ENCODE assay signal across 1 cellular context in genomic region chr2:8090748-8091700, GRCh38.
TF ChIP-seq lines count a peak whose summit lies in the region.

No MANE protein-coding gene starts in this region.

TF ChIP-seq in HepG2, 621 proteins besides CTCF, POLR2A, EP300 and RAD21 (continued from another document and continues in another):
- TF ChIP-seq ARID3A (IDR thresholded peaks at IDR 0.05; ENCODE audit: low read depth, low read length) (peak; percentile 78; the same call in 1 of the 2 replicates), ZNF780A (CRISPR knock-in tag; IDR thresholded peaks at IDR 0.05) (no peak), ZNF615 (CRISPR knock-in tag; IDR thresholded peaks at IDR 0.05; ENCODE audit: borderline replicate concordance) (no peak), RCOR2 (CRISPR knock-in tag; IDR thresholded peaks at IDR 0.05) (peak; percentile 83), SAFB2 (CRISPR knock-in tag; IDR thresholded peaks at IDR 0.05; ENCODE audit: borderline replicate concordance, low read depth) (no peak), CREBL2 (CRISPR knock-in tag; IDR thresholded peaks at IDR 0.05; ENCODE audit: borderline replicate concordance) (no peak), ZSCAN21 (CRISPR knock-in tag; IDR thresholded peaks at IDR 0.05; ENCODE audit: borderline replicate concordance) (peak; percentile 86; the same call in 1 of the 2 replicates), DZIP1 (CRISPR knock-in tag; IDR thresholded peaks at IDR 0.05) (no peak), ZC3H13 (CRISPR knock-in tag; IDR thresholded peaks at IDR 0.05) (no peak), KLF13 (CRISPR knock-in tag; IDR thresholded peaks at IDR 0.05) (no peak), ZNF891 (CRISPR knock-in tag; IDR thresholded peaks at IDR 0.05) (no peak), PBX2 (CRISPR knock-in tag; IDR thresholded peaks at IDR 0.05) (no peak), ZNF704 (CRISPR knock-in tag; IDR thresholded peaks at IDR 0.05; ENCODE audit: borderline replicate concordance) (no peak), KAT8 (CRISPR knock-in tag; IDR thresholded peaks at IDR 0.05) (peak; percentile 96), ZNF512B (CRISPR knock-in tag; IDR thresholded peaks at IDR 0.05; ENCODE audit: borderline replicate concordance) (0 out of 2 replicates have a peak, but pooled peaks have one; percentile 42), CEBPB (IDR thresholded peaks at IDR 0.05; ENCODE audit: borderline replicate concordance, low read depth, low read length) (peak; percentile 92), ZNF839 (CRISPR knock-in tag; IDR thresholded peaks at IDR 0.05; ENCODE audit: borderline replicate concordance) (no peak), ZFP91 (CRISPR knock-in tag; IDR thresholded peaks at IDR 0.05; ENCODE audit: borderline replicate concordance) (peak; percentile 56; the same call in 1 of the 2 replicates), NFE2L1 (CRISPR knock-in tag; IDR thresholded peaks at IDR 0.05; ENCODE audit: borderline replicate concordance) (no peak), ZSCAN25 (CRISPR knock-in tag; IDR thresholded peaks at IDR 0.05) (peak; percentile 78), ZNF569 (CRISPR knock-in tag; IDR thresholded peaks at IDR 0.05; ENCODE audit: borderline replicate concordance) (no peak), ZBTB49 (CRISPR knock-in tag; IDR thresholded peaks at IDR 0.05; ENCODE audit: borderline replicate concordance) (no peak), ZNF75D (CRISPR knock-in tag; IDR thresholded peaks at IDR 0.05; ENCODE audit: borderline replicate concordance) (no peak), DR1 (CRISPR knock-in tag; IDR thresholded peaks at IDR 0.05) (no peak), ZFP82 (CRISPR knock-in tag; IDR thresholded peaks at IDR 0.05; ENCODE audit: borderline replicate concordance) (no peak), CERS6 (CRISPR knock-in tag; IDR thresholded peaks at IDR 0.05) (no peak), FOXO1 (CRISPR knock-in tag; IDR thresholded peaks at IDR 0.05) (peak; percentile 89), ADNP (CRISPR knock-in tag; IDR thresholded peaks at IDR 0.05) (no peak), ZBTB3 (CRISPR knock-in tag; IDR thresholded peaks at IDR 0.05; ENCODE audit: borderline replicate concordance, low read depth) (0 out of 2 replicates have a peak, but pooled peaks have one; percentile 70), SOX13 (IDR thresholded peaks at IDR 0.05) (peak; percentile 76; the same call in 1 of the 2 replicates), SOX13 (CRISPR knock-in tag; conservative IDR thresholded peaks at IDR 0.05 in 1 of 2, IDR thresholded peaks at IDR 0.05 in 1 of 2) (peak in 1 of 2 experiments; percentile 94; a peak in 2 of 4 replicates), SNAPC2 (CRISPR knock-in tag; IDR thresholded peaks at IDR 0.05) (no peak; the same call in 1 of the 2 replicates), DRAP1 (CRISPR knock-in tag; IDR thresholded peaks at IDR 0.05) (peak; percentile 87), ZNF230 (CRISPR knock-in tag; IDR thresholded peaks at IDR 0.05) (peak; percentile 85; the same call in 1 of the 2 replicates), KDM2A (CRISPR knock-in tag; IDR thresholded peaks at IDR 0.05; ENCODE audit: borderline replicate concordance, low read depth) (peak; percentile 70), ZNF496 (CRISPR knock-in tag; IDR thresholded peaks at IDR 0.05; ENCODE audit: insufficient replicate concordance) (no peak), ZNF414 (CRISPR knock-in tag; IDR thresholded peaks at IDR 0.05) (0 out of 2 replicates have a peak, but pooled peaks have one; percentile 27), ZFP36L1 (CRISPR knock-in tag; IDR thresholded peaks at IDR 0.05) (peak; percentile 85; the same call in 1 of the 2 replicates), ZNF329 (CRISPR knock-in tag; IDR thresholded peaks at IDR 0.05; ENCODE audit: low read depth) (no peak), IKZF5 (CRISPR knock-in tag; IDR thresholded peaks at IDR 0.05) (peak; percentile 97), ZBTB8A (CRISPR knock-in tag; IDR thresholded peaks at IDR 0.05; ENCODE audit: borderline replicate concordance, low read depth) (no peak), GLMP (CRISPR knock-in tag; IDR thresholded peaks at IDR 0.05; ENCODE audit: borderline replicate concordance) (no peak), GABPA (IDR thresholded peaks at IDR 0.05; ENCODE audit: low read depth, low read length) (no peak), GABPA (CRISPR knock-in tag; IDR thresholded peaks at IDR 0.05; ENCODE audit: low read depth) (peak; percentile 84; the same call in 1 of the 2 replicates)
